19 cellular contexts compared by ENCODE assay signal in genomic region chr3:161050929-161051328, GRCh38. TPM values are rescaled to one million over a fixed set of nuclear protein-coding genes. Genes with fewer than 3 reads are reported as not detected.
DNase-seq lines count a peak whose midpoint lies in the region; ATAC-seq lines count a peak whose summit lies in the region.
"Had no signal": no experiment of that assay in that cellular context is flagged by ENCODE, and none has a peak within 500 bp of the region (broad histone marks: within the 10 kb centered on the region; RNA-seq: fewer than 3 reads in every experiment).

No MANE protein-coding gene starts in this region.

- H3K27me3 Mint-ChIP-seq in naive thymus-derived CD4-positive, alpha-beta T cell = peaks cover 0 to 2% (median 0%) of the 10 kb centered on the region in 5 donors
- H3K27me3 Mint-ChIP-seq in immature natural killer cell (ENCODE audit: low read depth in 3 of 3) = peaks cover 0 to 2% (median 0%) of the 10 kb centered on the region in 3 donors

- H3K4me3 ChIP-seq in naive thymus-derived CD4-positive, alpha-beta T cell (ENCODE audit: low read length) = no peak overlapping the region
- H3K4me3 ChIP-seq: hepatocyte, K562, transverse colon had no signal

- H3K27ac Mint-ChIP-seq in naive thymus-derived CD4-positive, alpha-beta T cell = no peak overlapping the region
- H3K27ac Mint-ChIP-seq in immature natural killer cell = peak overlapping the region in 3 of 6 donors; percentile 0 to 13 (median 3)

- intact Hi-C loops in naive thymus-derived CD4-positive, alpha-beta T cell (cut with micrococcal nuclease) = no loop called here

- CTCF ChIA-PET in naive thymus-derived CD4-positive, alpha-beta T cell (lab: Charles Lee) = no interaction called here

- no peaks in the 10 kb centered on the region for H3K36me3 ChIP-seq in naive thymus-derived CD4-positive, alpha-beta T cell (ENCODE audit: control insufficient read depth in 2 of 3, insufficient read depth in 3 of 3, low read length in 3 of 3)
- H3K36me3 ChIP-seq: transverse colon had no signal

- H3K4me1 Mint-ChIP-seq in naive thymus-derived CD4-positive, alpha-beta T cell = peaks cover 0 to 7% (median 0%) of the 10 kb centered on the region in 7 donors
- peaks cover 34 to 45% of the 10 kb centered on the region in 2 donors for H3K4me1 Mint-ChIP-seq in immature natural killer cell

- no peak overlapping the region for H3K27ac ChIP-seq in naive thymus-derived CD4-positive, alpha-beta T cell (ENCODE audit: low read depth, low read length)
- H3K27ac ChIP-seq: hepatocyte, transverse colon had no signal

- peak; percentile 67 for ATAC-seq in GM19351 (IDR thresholded peaks at IDR 0.05; ENCODE audit: unreplicated experiment)
- peak; percentile 84 for ATAC-seq in HG02870 (IDR thresholded peaks at IDR 0.05; ENCODE audit: unreplicated experiment)
- peak; percentile 44 for ATAC-seq in naive thymus-derived CD4-positive, alpha-beta T cell
- ATAC-seq in HG03378 (IDR thresholded peaks at IDR 0.05; ENCODE audit: unreplicated experiment) = no peak
- ATAC-seq: K562 had no signal

- peaks cover 0 to 4% (median 0%) of the 10 kb centered on the region in 5 donors for H3K36me3 Mint-ChIP-seq in naive thymus-derived CD4-positive, alpha-beta T cell
- H3K36me3 Mint-ChIP-seq in immature natural killer cell = peaks cover 0 to 7% (median 0%) of the 10 kb centered on the region in 3 donors

- H3K4me3 Mint-ChIP-seq in naive thymus-derived CD4-positive, alpha-beta T cell = no peak overlapping the region
- no peak overlapping the region for H3K4me3 Mint-ChIP-seq in immature natural killer cell

- no peaks in the 10 kb centered on the region for H3K27me3 ChIP-seq in naive thymus-derived CD4-positive, alpha-beta T cell (ENCODE audit: control insufficient read depth in 2 of 2, insufficient read depth in 2 of 2, low read length in 2 of 2)
- H3K27me3 ChIP-seq: hepatocyte, transverse colon had no signal

- POLR2A ChIA-PET in naive thymus-derived CD4-positive, alpha-beta T cell (lab: Charles Lee) = no interaction called here

- no peaks in the 10 kb centered on the region for H3K9me3 ChIP-seq in naive thymus-derived CD4-positive, alpha-beta T cell (ENCODE audit: control insufficient read depth in 2 of 3, low read length in 3 of 3)
- H3K9me3 ChIP-seq: transverse colon had no signal

- H3K9me3 Mint-ChIP-seq in naive thymus-derived CD4-positive, alpha-beta T cell = peaks cover 0 to 18% (median 7%) of the 10 kb centered on the region in 11 donors
- peaks cover 0 to 3% (median 0%) of the 10 kb centered on the region in 6 donors for H3K9me3 Mint-ChIP-seq in immature natural killer cell

- H3K4me1 ChIP-seq in naive thymus-derived CD4-positive, alpha-beta T cell (ENCODE audit: control insufficient read depth in 2 of 2, insufficient read depth in 2 of 2, low read length in 2 of 2) = no peaks in the 10 kb centered on the region
- H3K4me1 ChIP-seq: transverse colon had no signal

- DNase-seq in MV-4-11 (lab: John Stamatoyannopoulos, UW) = peak; percentile 71
- no peak for DNase-seq in naive thymus-derived CD4-positive, alpha-beta T cell
- DNase-seq in NCI-H345 treated with DMSO at 0.1 percent for 48 hours (lab: John Stamatoyannopoulos, UW; ENCODE audit: unreplicated experiment) = no peak
- DNase-seq in T-helper 2 cell = no peak
- DNase-seq in immature natural killer cell = no peak
- DNase-seq: activated CD4-positive, alpha-beta T cell treated with anti-CD3 and anti-CD28 coated beads, Interleukin-2, amount 50 U/mL, for 4 hours; activated T-cell treated with anti-CD3 and anti-CD28 coated beads, Interleukin-2, amount 50 U/mL, for 48 hours; effector memory CD4-positive, alpha-beta T cell; NCI-H1417 treated with DMSO at 0.1 percent for 48 hours; NK-92 treated with Interleukin-12 subunit alpha and Interleukin-12 subunit beta, amount 100 ng/mL, for 24 hours; SHP77 treated with DMSO at 0.1 percent for 48 hours; stimulated activated CD4-positive, alpha-beta T cell treated with anti-CD3 and anti-CD28 coated beads, Interleukin-2, amount 100 ng/mL, for 48 hours; T-helper 9 cell; transverse colon had no signal

RNA-seq across cellular contexts. Expression of gene B3GALNT1, which starts 54.2 kb away (rescaled TPM):
- 1 to 10 TPM in 4 of 5 experiments, under 1 TPM in 1; 0.42 to 8.1 (median 1.3) TPM for total RNA-seq in naive thymus-derived CD4-positive, alpha-beta T cell
- 1 to 10 TPM in 1 of 2 donors, under 1 TPM in 1; 0.90 to 1.1 TPM for polyA plus RNA-seq in naive thymus-derived CD4-positive, alpha-beta T cell
- polyA plus RNA-seq in immature natural killer cell = 1 to 10 TPM; 2.3 to 8.4 (median 6.2) TPM
